1 cellular context compared by ENCODE assay signal in the genomic region with DNA sequence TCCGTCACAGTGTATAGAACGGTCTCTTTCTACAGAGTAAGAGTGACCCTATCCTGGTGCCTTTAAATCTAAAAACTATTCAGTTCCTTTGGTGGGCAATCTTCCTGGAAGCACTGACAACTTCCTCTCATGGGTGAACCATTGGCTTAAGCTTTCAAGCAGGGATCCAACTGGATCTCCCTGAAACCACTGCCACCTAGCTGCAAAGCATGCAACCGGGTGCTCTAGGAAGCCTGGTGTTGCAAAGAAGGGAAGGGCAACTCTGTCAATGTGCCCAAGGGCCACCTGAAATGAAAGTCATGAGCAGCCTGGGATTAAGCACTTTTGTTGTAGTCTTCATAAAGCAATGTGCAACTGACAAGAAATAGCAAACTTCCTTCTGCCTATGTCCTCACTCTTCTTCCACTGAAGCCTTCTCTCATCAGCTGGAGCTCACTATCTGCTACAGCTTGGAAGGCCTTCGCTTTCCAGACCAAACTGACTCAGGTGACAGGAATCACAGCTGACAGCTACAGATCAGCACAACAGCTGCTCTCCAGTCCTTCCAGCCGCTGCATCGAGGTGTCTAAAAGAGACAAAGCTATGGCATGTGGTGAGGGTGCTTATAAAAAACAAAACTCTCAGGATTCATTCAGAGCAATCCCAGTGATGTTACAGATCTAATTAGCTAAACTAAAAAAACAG.
TF ChIP-seq lines count a peak whose summit lies in the region.

No MANE protein-coding gene starts in this region.

TF ChIP-seq in GM12878, 131 proteins besides CTCF, POLR2A, EP300 and RAD21 (continued from another document):
- no peak for TF ChIP-seq ZNF687 (IDR thresholded peaks at IDR 0.05)
- TF ChIP-seq RAD51 (IDR thresholded peaks at IDR 0.05): no peak
